10 cellular contexts compared by ENCODE assay signal in genomic region chr20:17859002-17859615, GRCh38.
DNase-seq lines count a peak whose midpoint lies in the region; ATAC-seq and TF ChIP-seq lines count a peak whose summit lies in the region.
"Had no signal": no experiment of that assay in that cellular context is flagged by ENCODE, and none has a peak within 500 bp of the region (broad histone marks: within the 10 kb centered on the region; RNA-seq: fewer than 3 reads in every experiment).

No MANE protein-coding gene starts in this region.

- H3K27ac ChIP-seq in H9 (ENCODE audit: insufficient read length, low read depth, low read length) (no peak overlapping the region), parathyroid adenoma (no peak overlapping the region)

- H3K9me3 Mint-ChIP-seq in H9 (0 out of 5 replicates have a peak, but pooled peaks cover 0 to 2% of the 10 kb centered on the region in 2 experiments), nephron progenitor cell (peaks cover 4% of the 10 kb centered on the region)
- H3K9me3 Mint-ChIP-seq: stimulated activated naive CD8-positive, alpha-beta T cell treated with anti-CD3 and anti-CD28 coated beads, Interleukin-15, Interleukin-2, amounts not matched to agents 100 ng/mL and 50 ng/mL, for 24 hours; T-helper 1 cell treated with Interleukin-12 subunit alpha and Interleukin-12 subunit beta and Interleukin-4 antibody, amounts not matched to agents 30 μg/mL and 1 μg/mL, for 36 hours had no signal

- no peaks in the 10 kb centered on the region for H3K27me3 ChIP-seq in H9 (ENCODE audit: insufficient read depth, low read length)
- no peaks in the 10 kb centered on the region for H3K27me3 ChIP-seq in parathyroid adenoma (ENCODE audit: control insufficient read depth, insufficient read depth, low read length)

- H2BK20ac ChIP-seq in H9 (ENCODE audit: low read depth, low read length, poor library complexity, severe bottlenecking): no peak overlapping the region

- no peak overlapping the region for H2BK15ac ChIP-seq in H9 (ENCODE audit: low read depth, low read length)

- DNase-seq in H9 (peak; percentile 22), RPMI8226 (peak; percentile 28), nephron progenitor cell (no peak), COLO668 (lab: John Stamatoyannopoulos, UW; ENCODE audit: unreplicated experiment) (no peak)
- DNase-seq in activated effector memory CD4-positive, alpha-beta T cell treated with anti-CD3 and anti-CD28 coated beads, Interleukin-2, amount 50 U/mL, for 16 hours: no peak
- DNase-seq: activated gamma-delta T cell had no signal

- no peak overlapping the region for H3K18ac ChIP-seq in H9 (ENCODE audit: insufficient read length, low read depth, low read length)

- H4K20me1 ChIP-seq in H9 (ENCODE audit: control insufficient read depth, insufficient read depth, insufficient read length): no peaks in the 10 kb centered on the region

- no peaks in the 10 kb centered on the region for H3K79me1 ChIP-seq in H9 (ENCODE audit: insufficient read depth, low read depth, low read length, poor library complexity, severe bottlenecking)

- no peaks in the 10 kb centered on the region for H3K36me3 ChIP-seq in parathyroid adenoma (ENCODE audit: control insufficient read depth, insufficient read depth, low read length)

- peaks cover 7% of the 10 kb centered on the region; the same call in 1 of the 2 replicates for H3K4me1 ChIP-seq in H9 (ENCODE audit: insufficient read depth, low read length)
- H3K4me1 ChIP-seq in parathyroid adenoma: peaks cover 12% of the 10 kb centered on the region

- H3K9ac ChIP-seq in H9 (ENCODE audit: extremely low read depth, insufficient read length, low read length) (no peak overlapping the region), parathyroid adenoma (no peak overlapping the region)

- H2AK5ac ChIP-seq in H9 (ENCODE audit: insufficient read length, low read length): no peak overlapping the region

- H3K79me2 ChIP-seq in H9 (ENCODE audit: insufficient read depth, low read length): no peaks in the 10 kb centered on the region
- H3K79me2 ChIP-seq in parathyroid adenoma: no peaks in the 10 kb centered on the region

- H3K36me3 Mint-ChIP-seq in H9 (ENCODE audit: insufficient read depth in 1 of 3, low read depth in 3 of 3) (no peaks in the 10 kb centered on the region), nephron progenitor cell (ENCODE audit: low read depth) (no peaks in the 10 kb centered on the region)

- H3K23me2 ChIP-seq in H9 (ENCODE audit: insufficient read length, low read depth, low read length, poor library complexity, severe bottlenecking): no peaks in the 10 kb centered on the region

- no peak overlapping the region for H2BK120ac ChIP-seq in H9 (ENCODE audit: low read depth, low read length, poor library complexity, severe bottlenecking)

- H3K56ac ChIP-seq in H9 (ENCODE audit: insufficient read length, low read depth, low read length): no peak overlapping the region

- WGBS in H9 (ENCODE audit: extremely low coverage, insufficient read length, low lambda C conversion rate): no CpG with 5 or more reads among the region's 7 CpGs

- peaks cover 5% of the 10 kb centered on the region for H3K27me3 Mint-ChIP-seq in H9 (ENCODE audit: low read depth)
- peaks cover 9% of the 10 kb centered on the region for H3K27me3 Mint-ChIP-seq in nephron progenitor cell (ENCODE audit: low read depth, poor library complexity)

- H3K4me3 ChIP-seq in parathyroid adenoma (ENCODE audit: low read depth, low read length): no peak overlapping the region

- no peak overlapping the region for H3K4ac ChIP-seq in H9 (ENCODE audit: low read depth, low read length)

- no peak overlapping the region for H4K8ac ChIP-seq in H9 (replicated peaks; ENCODE audit: insufficient read length, low read depth, low read length)

- H3K4me1 Mint-ChIP-seq in H9: peaks cover 20 to 21% of the 10 kb centered on the region in 2 experiments
- peaks cover 25% of the 10 kb centered on the region for H3K4me1 Mint-ChIP-seq in nephron progenitor cell

- no peak overlapping the region for H4K5ac ChIP-seq in H9 (ENCODE audit: insufficient read length, low read depth, low read length)

- H4K91ac ChIP-seq in H9 (ENCODE audit: insufficient read length, low read depth, low read length): no peak overlapping the region

- TF ChIP-seq CTCF in H9 (conservative IDR thresholded peaks at IDR 0.05): no peak
- TF ChIP-seq CTCF in parathyroid adenoma (IDR thresholded peaks at IDR 0.05): no peak
- TF ChIP-seq CTCF in nephron progenitor cell (IDR thresholded peaks at IDR 0.05): no peak

- H2BK12ac ChIP-seq in H9 (ENCODE audit: insufficient read length, low read depth, low read length): no peak overlapping the region

- ATAC-seq in GM19023 (IDR thresholded peaks at IDR 0.05; ENCODE audit: unreplicated experiment): peak; percentile 43

- no peak overlapping the region for H2BK5ac ChIP-seq in H9 (ENCODE audit: insufficient read length, low read length)

- H2AFZ ChIP-seq in H9 (ENCODE audit: low read length) (no peak overlapping the region), parathyroid adenoma (peak overlapping the region; percentile 45)

- no peak overlapping the region for H3K23ac ChIP-seq in H9 (ENCODE audit: insufficient read length, low read depth, low read length)

- H3K4me3 Mint-ChIP-seq in H9: no peak overlapping the region
- no peak overlapping the region for H3K4me3 Mint-ChIP-seq in nephron progenitor cell
- H3K4me3 Mint-ChIP-seq: stimulated activated naive CD8-positive, alpha-beta T cell treated with anti-CD3 and anti-CD28 coated beads, Interleukin-15, Interleukin-2, amounts not matched to agents 100 ng/mL and 50 ng/mL, for 24 hours; T-helper 1 cell treated with Interleukin-12 subunit alpha and Interleukin-12 subunit beta and Interleukin-4 antibody, amounts not matched to agents 30 μg/mL and 1 μg/mL, for 36 hours had no signal

- no peak overlapping the region for H3K4me2 ChIP-seq in H9 (ENCODE audit: insufficient read depth, insufficient read length, low read length)
- H3K4me2 ChIP-seq in parathyroid adenoma (ENCODE audit: low read length): no peak overlapping the region

- H3T11ph ChIP-seq in H9 (ENCODE audit: low read length): no peak overlapping the region

- H3K27ac Mint-ChIP-seq in H9 (no peak overlapping the region), nephron progenitor cell (no peak overlapping the region)
- H3K27ac Mint-ChIP-seq: stimulated activated naive CD8-positive, alpha-beta T cell treated with anti-CD3 and anti-CD28 coated beads, Interleukin-15, Interleukin-2, amounts not matched to agents 100 ng/mL and 50 ng/mL, for 24 hours; T-helper 1 cell treated with Interleukin-12 subunit alpha and Interleukin-12 subunit beta and Interleukin-4 antibody, amounts not matched to agents 30 μg/mL and 1 μg/mL, for 36 hours had no signal

- H3K14ac ChIP-seq in H9 (ENCODE audit: insufficient read depth, low read length): no peak overlapping the region

- H3K9me3 ChIP-seq in H9 (ENCODE audit: control insufficient read depth, low read depth, low read length): no peaks in the 10 kb centered on the region
- H3K9me3 ChIP-seq in parathyroid adenoma (ENCODE audit: control insufficient read depth, low read length): no peaks in the 10 kb centered on the region

Comparison
In these comparisons a context has a peak if more than half of its experiments do, and no peak if none do; other contexts are left out.
1. DNase-seq: peak in H9 (single experiment) and RPMI8226 (single experiment); none in activated effector memory CD4-positive, alpha-beta T cell treated with anti-CD3 and anti-CD28 coated beads, Interleukin-2, amount 50 U/mL, for 16 hours (single experiment), nephron progenitor cell (single experiment) and COLO668 (single experiment).